8 cellular contexts compared by ENCODE assay signal in genomic region chr3:173584834-173585831, GRCh38.
DNase-seq lines count a peak whose midpoint lies in the region; TF ChIP-seq lines count a peak whose summit lies in the region.

No MANE protein-coding gene starts in this region.

- intact Hi-C loops in colonic mucosa (cut with DNase I) = no loop called here

- no peaks in the 10 kb centered on the region for H3K4me1 ChIP-seq in colonic mucosa

- no peak for TF ChIP-seq CTCF in colonic mucosa (IDR thresholded peaks at IDR 0.05)
- TF ChIP-seq CTCF in GM10248 (IDR thresholded peaks at IDR 0.05; ENCODE audit: control extremely low read depth, extremely low read depth, low read depth, missing control alignments) = no peak

- no peaks in the 10 kb centered on the region for H3K36me3 ChIP-seq in colonic mucosa

- DNase-seq in AG08395 (ENCODE audit: low spot score) = peak; percentile 63
- peak; percentile 81 for DNase-seq in NCI-H1694 treated with DMSO at 0.1 percent for 48 hours (lab: John Stamatoyannopoulos, UW)
- no peak for DNase-seq in colonic mucosa
- peak; percentile 73 for DNase-seq in superior temporal gyrus (ENCODE audit: extremely low spot score)
- DNase-seq in GM10248 (ENCODE audit: extremely low spot score) = no peak
- DNase-seq in HT-29 (ENCODE audit: low spot score) = no peak
- no peak for DNase-seq in NCI-H2196 treated with DMSO at 0.1 percent for 48 hours (lab: John Stamatoyannopoulos, UW; ENCODE audit: unreplicated experiment)

- peak overlapping the region; percentile 25 for H3K4me3 ChIP-seq in colonic mucosa

- no peak overlapping the region for H3K9ac ChIP-seq in colonic mucosa (ENCODE audit: low read depth in 2 of 2, low read length in 2 of 2)

- no peaks in the 10 kb centered on the region for H3K9me3 ChIP-seq in colonic mucosa

- no peak overlapping the region for H3K27ac ChIP-seq in colonic mucosa
- peak overlapping the region; percentile 36 for H3K27ac ChIP-seq in layer of hippocampus (ENCODE audit: low read depth, low read length)

- H3K27me3 ChIP-seq in colonic mucosa (no peaks in the 10 kb centered on the region), layer of hippocampus (ENCODE audit: control insufficient read depth, insufficient read depth, low read length) (no peaks in the 10 kb centered on the region)

- CTCF ChIA-PET in GM10248 (lab: Yijun Ruan, JAX) = interaction anchor here (1.7 kb wide), 1 partner anchor 14 kb away, joined by 5 read pairs; no protein-coding TSS in a partner anchor

- POLR2A ChIA-PET in GM10248 (lab: Yijun Ruan, JAX) = no interaction called here

Comparison
In these comparisons a context has a peak if more than half of its experiments do, and no peak if none do; other contexts are left out.
1. DNase-seq: peak in AG08395 (single experiment), NCI-H1694 treated with DMSO at 0.1 percent for 48 hours (single experiment) and superior temporal gyrus (single experiment); none in colonic mucosa (single experiment), GM10248 (single experiment), HT-29 (single experiment) and NCI-H2196 treated with DMSO at 0.1 percent for 48 hours (single experiment).